ENCODE assay signal across 34 cellular contexts in genomic region chr18:22048932-22049615, GRCh38.
"Had no signal": no experiment of that assay in that cellular context is flagged by ENCODE, and none has a peak within 500 bp of the region (broad histone marks: within the 10 kb centered on the region; RNA-seq: fewer than 3 reads in every experiment).

No MANE protein-coding gene starts in this region.

- H3K4me1 ChIP-seq: left lung, lower lobe of right lung, parathyroid adenoma, sigmoid colon, upper lobe of right lung had no signal

- H3K9me3 Mint-ChIP-seq: immature natural killer cell; natural killer cell; stimulated activated memory B cell treated with anti-CD40 and anti-IgM and Interleukin-4, amounts not matched to agents 10 μg/mL and 1 μg/mL and 100 μg/mL, for 72 hours had no signal

- H3K79me2 ChIP-seq: parathyroid adenoma had no signal

- H3K9me3 ChIP-seq: lower lobe of right lung, neutrophil, sigmoid colon, testis, thyroid gland, transverse colon, upper lobe of right lung had no signal

- H3K4me3 ChIP-seq: left lung, lower lobe of right lung, neural progenitor cell, sigmoid colon, stomach, testis, thyroid gland, transverse colon, upper lobe of right lung had no signal

- H3K4me2 ChIP-seq: neural progenitor cell had no signal

- H3K36me3 Mint-ChIP-seq: immature natural killer cell; mesothelial cell of epicardium; naive B cell; natural killer cell; neural progenitor cell; stimulated activated memory B cell treated with anti-CD40 and anti-IgM and Interleukin-4, amounts not matched to agents 10 μg/mL and 1 μg/mL and 100 μg/mL, for 72 hours had no signal

- H3K4me3 Mint-ChIP-seq: immature natural killer cell; mesothelial cell of epicardium; naive B cell; natural killer cell; nephron progenitor cell; neural progenitor cell; stimulated activated memory B cell treated with anti-CD40 and anti-IgM and Interleukin-4, amounts not matched to agents 10 μg/mL and 1 μg/mL and 100 μg/mL, for 72 hours had no signal

- H2AFZ ChIP-seq: neural progenitor cell, parathyroid adenoma had no signal

- H3K27ac ChIP-seq: left lung, lower lobe of right lung, neural progenitor cell, neutrophil, parathyroid adenoma, sigmoid colon, testis, thyroid gland, transverse colon, upper lobe of right lung had no signal

- H3K9ac ChIP-seq: neural progenitor cell, parathyroid adenoma had no signal

- ATAC-seq: left colon; left lung; lower lobe of right lung; natural killer cell; right cardiac atrium; stimulated activated memory B cell treated with anti-CD40 and anti-IgM and Interleukin-4, amounts not matched to agents 10 μg/mL and 1 μg/mL and 100 μg/mL, for 72 hours; stimulated activated naive CD8-positive, alpha-beta T cell treated with anti-CD3 and anti-CD28 coated beads, Interleukin-15, Interleukin-2, amounts not matched to agents 100 U/mL and 50 U/mL, for 24 hours; upper lobe of right lung had no signal

- H3K4me1 Mint-ChIP-seq: immature natural killer cell; naive B cell; natural killer cell; stimulated activated memory B cell treated with anti-CD40 and anti-IgM and Interleukin-4, amounts not matched to agents 10 μg/mL and 1 μg/mL and 100 μg/mL, for 72 hours had no signal

- FAIRE-seq: islet of Langerhans, kidney, small intestine, urothelium cell line had no signal

- DNase-seq: head of caudate nucleus; hypothalamus; immature natural killer cell; kidney; left colon; left lung; lower lobe of right lung; mammary epithelial cell; mesenchymal stem cell; naive B cell; natural killer cell; nephron progenitor cell; occipital lobe; retina; right cardiac atrium; sigmoid colon; small intestine; stimulated activated CD4-positive, alpha-beta T cell treated with anti-CD3 and anti-CD28 coated beads, Interleukin-1b, Interleukin-23, amount 100 ng/mL, for 48 hours; stimulated activated CD4-positive, alpha-beta T cell treated with anti-CD3 and anti-CD28 coated beads, Interleukin-2, amount 100 ng/mL, for 48 hours; stimulated activated CD4-positive, alpha-beta T cell treated with anti-CD3 and anti-CD28 coated beads, Interleukin-4, amount 100 ng/mL, for 4 hours; stimulated activated CD8-positive, alpha-beta memory T cell treated with anti-CD3 and anti-CD28 coated beads, Interleukin-4, amount 100 ng/mL, for 48 hours; stimulated activated naive CD8-positive, alpha-beta T cell treated with anti-CD3 and anti-CD28 coated beads, Interleukin-15, Interleukin-2, amounts not matched to agents 100 U/mL and 50 U/mL, for 24 hours; stomach; testis; thyroid gland; transverse colon; upper lobe of right lung had no signal

- H3K27ac Mint-ChIP-seq: immature natural killer cell; mesothelial cell of epicardium; naive B cell; natural killer cell; nephron progenitor cell; neural progenitor cell; stimulated activated memory B cell treated with anti-CD40 and anti-IgM and Interleukin-4, amounts not matched to agents 10 μg/mL and 1 μg/mL and 100 μg/mL, for 72 hours had no signal

- H3K36me3 ChIP-seq: left lung, lower lobe of right lung, neural progenitor cell, neutrophil, sigmoid colon, stomach, thyroid gland, transverse colon, upper lobe of right lung had no signal

- H3K27me3 ChIP-seq: left lung, neural progenitor cell, neutrophil, sigmoid colon, stomach, testis, thyroid gland, transverse colon, upper lobe of right lung had no signal
